In the genomic region with DNA sequence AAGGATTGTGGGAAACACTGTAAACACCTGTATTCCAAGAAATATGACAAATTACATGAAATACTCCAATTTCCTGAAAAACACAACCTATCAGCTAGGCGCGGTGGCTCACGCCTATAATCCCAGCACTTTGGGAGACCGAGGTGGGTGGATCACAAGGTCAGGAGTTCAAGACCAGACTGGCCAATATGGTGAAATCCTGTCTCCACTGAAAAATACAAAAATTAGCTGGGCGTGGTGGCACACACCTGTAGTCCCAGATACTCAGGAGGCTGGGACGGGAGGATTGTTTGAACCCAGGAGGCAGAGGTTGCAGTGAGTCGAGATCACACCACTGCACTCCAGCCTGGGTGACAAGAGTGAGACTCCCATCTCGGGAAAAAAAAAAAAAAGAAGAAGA, we compare ENCODE assay signal across 2 cellular contexts. TPM values are rescaled to one million over a fixed set of nuclear protein-coding genes. Genes with fewer than 3 reads are reported as not detected.
"Had no signal": no experiment of that assay in that cellular context is flagged by ENCODE, and none has a peak within 500 bp of the region (broad histone marks: within the 10 kb centered on the region; RNA-seq: fewer than 3 reads in every experiment).

No MANE protein-coding gene starts in this region.

RNA-seq across cellular contexts. Expression of gene ZDHHC11B, which starts 21.5 kb away (rescaled TPM):
- total RNA-seq: LHCN-M2, MCF 10A had no signal
